8 cellular contexts compared by ENCODE assay signal in genomic region chr10:69676301-69676700, GRCh38. TPM values are rescaled to one million over a fixed set of nuclear protein-coding genes. Genes with fewer than 3 reads are reported as not detected.
"Had no signal": no experiment of that assay in that cellular context is flagged by ENCODE, and none has a peak within 500 bp of the region (broad histone marks: within the 10 kb centered on the region; RNA-seq: fewer than 3 reads in every experiment).

No MANE protein-coding gene starts in this region.

- H2AFZ ChIP-seq: GM23248 had no signal

- H3K27ac ChIP-seq: GM23248, HL-60 had no signal

- H3K4me3 ChIP-seq: GM23248 had no signal

- ATAC-seq: HepG2 had no signal

- H3K4me3 Mint-ChIP-seq: H9, IgD-negative memory B cell had no signal

- H3K36me3 Mint-ChIP-seq: IgD-negative memory B cell had no signal

- H3K27ac Mint-ChIP-seq: H9, IgD-negative memory B cell had no signal

- H3K9me3 Mint-ChIP-seq: H9 had no signal

- H3K9ac ChIP-seq: GM23248 had no signal

- DNase-seq: GM23248, GOT3, H9, HCEC 1CT, KBM-7 had no signal

RNA-seq across cellular contexts. Expression of gene FAM241B, which starts 46.3 kb away (rescaled TPM):
- total RNA-seq: GM23248 had no signal
